In genomic region chr16:13254998-13255614, GRCh38 we compare ENCODE assay signal across 19 cellular contexts.
DNase-seq lines count a peak whose midpoint lies in the region; ATAC-seq, FAIRE-seq and TF ChIP-seq lines count a peak whose summit lies in the region.
"Had no signal": no experiment of that assay in that cellular context is flagged by ENCODE, and none has a peak within 500 bp of the region (broad histone marks: within the 10 kb centered on the region; RNA-seq: fewer than 3 reads in every experiment).

No MANE protein-coding gene starts in this region.

- H3K27ac Mint-ChIP-seq in naive thymus-derived CD8-positive, alpha-beta T cell: no peak overlapping the region
- H3K27ac Mint-ChIP-seq: CD4-positive, alpha-beta T cell; GM23338 had no signal

- in situ Hi-C loops in HepG2 (cut with HindIII; ENCODE audit: extremely low pct_ligation_motif_present, low pct_unique_long_range_greater_than_20kb): no loop called here

- peaks cover 3% of the 10 kb centered on the region; the same call in 1 of the 2 replicates for H3F3A ChIP-seq in SU-DHL-6 (ENCODE audit: insufficient read depth)

- TF ChIP-seq RAD21 in HepG2 (CRISPR knock-in tag; IDR thresholded peaks at IDR 0.05): no peak

- no peak for DNase-seq in HepG2 (ENCODE audit: low spot score)
- no peak for DNase-seq in right lobe of liver
- no peak for DNase-seq in OCI-M1 (lab: John Stamatoyannopoulos, UW)
- DNase-seq in NCI-H446 (lab: John Stamatoyannopoulos, UW): no peak
- DNase-seq in naive thymus-derived CD8-positive, alpha-beta T cell: no peak
- DNase-seq: AML-193; Caco-2; CD4-positive, alpha-beta T cell; DMS79; GF-D8; HCEC 1CT; KG1 had no signal

- POLR2A ChIA-PET in HepG2 (lab: Yijun Ruan, JAX): no interaction called here
- POLR2A ChIA-PET in naive thymus-derived CD8-positive, alpha-beta T cell (lab: Charles Lee): no interaction called here

- H3K9me3 Mint-ChIP-seq in naive thymus-derived CD8-positive, alpha-beta T cell: peaks cover 3 to 31% (median 14%) of the 10 kb centered on the region in 9 donors

- intact Hi-C loops in HepG2 (cut with micrococcal nuclease; ENCODE audit: unreplicated experiment): no loop called here
- intact Hi-C loops in right lobe of liver (cut with DNase I): no loop called here

- ATAC-seq in HepG2: no peak
- no peak for ATAC-seq in right lobe of liver
- peak; percentile 54 for ATAC-seq in HG02870 (IDR thresholded peaks at IDR 0.05; ENCODE audit: unreplicated experiment)
- ATAC-seq in naive thymus-derived CD8-positive, alpha-beta T cell: no peak
- ATAC-seq: A549, GM23338 had no signal

- peaks cover 0 to 5% (median 0%) of the 10 kb centered on the region in 3 donors for H3K36me3 Mint-ChIP-seq in naive thymus-derived CD8-positive, alpha-beta T cell

- TF ChIP-seq POLR2A in HepG2 (IDR thresholded peaks at IDR 0.05; ENCODE audit: insufficient read depth in 1 of 2, low read depth in 2 of 2, low read length in 2 of 2) (no peak), right lobe of liver (IDR thresholded peaks at IDR 0.05) (no peak)

- no TSS peak for BruUV-seq in HepG2 (replicated peaks; lab: Mats Ljungman, UMichigan)

- H2AFZ ChIP-seq in HepG2 (ENCODE audit: low read length) (no peak overlapping the region), SU-DHL-6 (ENCODE audit: low read depth, low read length, severe bottlenecking) (peak overlapping the region; percentile 9)
- H2AFZ ChIP-seq: GM23338 had no signal

- H3K4me3 Mint-ChIP-seq in naive thymus-derived CD8-positive, alpha-beta T cell: no peak overlapping the region
- H3K4me3 Mint-ChIP-seq: CD4-positive, alpha-beta T cell; GM23338 had no signal

- CTCF ChIA-PET in HepG2 (lab: Yijun Ruan, JAX; ENCODE audit: low intra/inter-chr PET ratio, low total read pairs): no interaction called here

- H3K9me3 ChIP-seq in HepG2 (ENCODE audit: low read length): peaks cover 14% of the 10 kb centered on the region
- H3K9me3 ChIP-seq in right lobe of liver: no peaks in the 10 kb centered on the region
- H3K9me3 ChIP-seq in SU-DHL-6 (ENCODE audit: insufficient read depth, low read length): peaks cover 5% of the 10 kb centered on the region; the same call in 1 of the 2 replicates
- H3K9me3 ChIP-seq: Caco-2 had no signal

- TF ChIP-seq EP300 in HepG2 (IDR thresholded peaks at IDR 0.05; ENCODE audit: low read depth in 2 of 2, low read length in 2 of 2): no peak
- no peak for TF ChIP-seq EP300 in HepG2 (CRISPR knock-in tag; IDR thresholded peaks at IDR 0.05; ENCODE audit: borderline replicate concordance)

- TF ChIP-seq CTCF in HepG2 (CRISPR knock-in tag; IDR thresholded peaks at IDR 0.05) (no peak), right lobe of liver (IDR thresholded peaks at IDR 0.05) (no peak), SU-DHL-6 (IDR thresholded peaks at IDR 0.05; ENCODE audit: insufficient read depth, low read length, poor library complexity, severe bottlenecking) (no peak)

- H3K27ac ChIP-seq in HepG2 (ENCODE audit: extremely low read length, insufficient read depth, low read length): no peak overlapping the region
- no peak overlapping the region for H3K27ac ChIP-seq in right lobe of liver
- H3K27ac ChIP-seq in SU-DHL-6 (ENCODE audit: low read depth, low read length): peak overlapping the region; percentile 50
- H3K27ac ChIP-seq: 22Rv1, A549, C4-2B had no signal

- H3K4me1 Mint-ChIP-seq in naive thymus-derived CD8-positive, alpha-beta T cell: peaks cover 0 to 2% (median 0%) of the 10 kb centered on the region in 4 donors
- H3K4me1 Mint-ChIP-seq: GM23338 had no signal

- 7% methylated on average over 1 of the region's 1 CpG for WGBS in HepG2 (ENCODE audit: low lambda C conversion rate)
- 62% methylated on average over 1 of the region's 1 CpG for WGBS in right lobe of liver (ENCODE audit: insufficient coverage, low coverage, low lambda C conversion rate, missing lambda C conversion rate)

- H3K4me1 ChIP-seq in HepG2 (ENCODE audit: insufficient read depth, low read length) (no peaks in the 10 kb centered on the region), right lobe of liver (no peaks in the 10 kb centered on the region)
- H3K4me1 ChIP-seq: A549, Caco-2 had no signal

- H3K4me2 ChIP-seq in HepG2 (ENCODE audit: low read depth, low read length) (no peak overlapping the region), SU-DHL-6 (ENCODE audit: low read depth, low read length, poor library complexity, severe bottlenecking) (peak overlapping the region; percentile 31)
- H3K4me2 ChIP-seq: A549, GM23338 had no signal

- peaks cover 2 to 18% (median 6%) of the 10 kb centered on the region in 5 donors for H3K27me3 Mint-ChIP-seq in naive thymus-derived CD8-positive, alpha-beta T cell
- H3K27me3 Mint-ChIP-seq: CD4-positive, alpha-beta T cell had no signal

- H3K79me2 ChIP-seq in HepG2 (ENCODE audit: insufficient read depth, low read length): no peaks in the 10 kb centered on the region
- H3K79me2 ChIP-seq in SU-DHL-6 (ENCODE audit: insufficient read depth, low read length): no peaks in the 10 kb centered on the region

- FAIRE-seq in HepG2 (lab: Jason Lieb, UNC): no peak
- FAIRE-seq: A549, H54 had no signal

- no peaks in the 10 kb centered on the region for H3K9me2 ChIP-seq in SU-DHL-6 (replicated peaks; ENCODE audit: insufficient read depth, low read length)

- H3K9ac ChIP-seq in HepG2 (ENCODE audit: insufficient read depth, low read depth, low read length) (no peak overlapping the region), SU-DHL-6 (ENCODE audit: low read length) (no peak overlapping the region)

- no peaks in the 10 kb centered on the region for H4K20me1 ChIP-seq in HepG2 (ENCODE audit: insufficient read depth, low read length)
- H4K20me1 ChIP-seq in SU-DHL-6 (ENCODE audit: low read depth, low read length): no peaks in the 10 kb centered on the region

- H3K36me3 ChIP-seq in HepG2 (replicated peaks in 1 of 2; ENCODE audit: control insufficient read depth in 1 of 2, insufficient read depth in 2 of 2, low read length in 2 of 2): no peaks in the 10 kb centered on the region
- H3K36me3 ChIP-seq in right lobe of liver: no peaks in the 10 kb centered on the region
- H3K36me3 ChIP-seq in SU-DHL-6 (ENCODE audit: low read length): no peaks in the 10 kb centered on the region; the same call in 1 of the 2 replicates

- H3K27me3 ChIP-seq in HepG2 (ENCODE audit: control insufficient read depth in 1 of 2, insufficient read depth in 2 of 2, low read length in 2 of 2) (no peaks in the 10 kb centered on the region), right lobe of liver (no peaks in the 10 kb centered on the region), SU-DHL-6 (ENCODE audit: low read length) (no peaks in the 10 kb centered on the region)

- H3K4me3 ChIP-seq in HepG2 (replicated peaks in 1 of 3; ENCODE audit: insufficient read depth in 1 of 3, low read depth in 2 of 3, low read length in 3 of 3) (no peak overlapping the region), right lobe of liver (no peak overlapping the region), SU-DHL-6 (ENCODE audit: insufficient read depth, low read length, poor library complexity, severe bottlenecking) (no peak overlapping the region)
- H3K4me3 ChIP-seq: A549, GM23338 had no signal

TF ChIP-seq in HepG2, 621 proteins besides CTCF, POLR2A, EP300 and RAD21 (continues in another document):
- TF ChIP-seq ZIK1 (CRISPR knock-in tag; IDR thresholded peaks at IDR 0.05; ENCODE audit: borderline replicate concordance, low read depth) (no peak), NBN (conservative IDR thresholded peaks at IDR 0.05) (0 out of 2 replicates have a peak, but pooled peaks have one; percentile 86), NONO (IDR thresholded peaks at IDR 0.05) (0 out of 2 replicates have a peak, but pooled peaks have one; percentile 69), NONO (CRISPR knock-in tag; conservative IDR thresholded peaks at IDR 0.05) (no peak), ZFP37 (CRISPR knock-in tag; IDR thresholded peaks at IDR 0.05; ENCODE audit: borderline replicate concordance) (no peak), FOXK2 (IDR thresholded peaks at IDR 0.05) (peak; percentile 60; the same call in 1 of the 2 replicates), ATM (IDR thresholded peaks at IDR 0.05; ENCODE audit: borderline replicate concordance) (peak; percentile 58; the same call in 1 of the 2 replicates), HNRNPL (IDR thresholded peaks at IDR 0.05; ENCODE audit: low read depth, low read length) (no peak)
